In the genomic region with DNA sequence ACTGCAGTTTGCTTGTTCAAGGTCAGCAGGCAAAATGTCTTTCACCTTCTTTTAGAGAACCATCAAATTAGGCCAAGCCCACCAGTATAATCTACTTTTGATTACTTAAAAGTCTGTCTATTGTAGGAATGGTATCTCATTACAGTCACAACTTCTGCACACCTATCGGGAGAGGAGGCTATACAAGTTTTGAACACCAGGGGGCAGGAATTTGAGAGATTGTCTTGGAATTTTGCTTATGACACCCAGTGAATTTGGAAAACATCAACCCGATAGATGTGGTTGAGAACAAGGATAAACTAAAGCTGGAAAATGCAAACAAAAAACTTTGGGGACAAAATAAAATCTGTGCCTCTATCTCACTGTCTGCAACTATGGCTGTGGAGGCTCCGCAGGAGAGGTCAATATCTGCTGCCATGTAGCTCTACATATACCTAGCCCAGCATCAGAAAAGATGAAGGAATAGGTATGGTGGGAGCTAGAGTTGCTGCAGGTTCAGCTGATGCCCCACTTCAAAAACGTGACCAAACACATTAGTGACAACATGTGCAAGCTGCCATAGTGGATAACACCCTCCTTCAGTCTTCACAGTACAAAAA, we compare ENCODE assay signal across 10 cellular contexts.
DNase-seq lines count a peak whose midpoint lies in the region; ATAC-seq, FAIRE-seq and TF ChIP-seq lines count a peak whose summit lies in the region.
"Had no signal": no experiment of that assay in that cellular context is flagged by ENCODE, and none has a peak within 500 bp of the region (broad histone marks: within the 10 kb centered on the region; RNA-seq: fewer than 3 reads in every experiment).

No MANE protein-coding gene starts in this region.

- H3K79me2 ChIP-seq in astrocyte (ENCODE audit: insufficient read depth, low read length): no peaks in the 10 kb centered on the region
- H3K79me2 ChIP-seq: parathyroid adenoma had no signal

- in situ Hi-C loops in GM13976 (cut with MboI; ENCODE audit: low sequenced_read_pairs, unreplicated experiment): no loop called here

- intact Hi-C loops in right lobe of liver (cut with DNase I): no loop called here

- no peak for TF ChIP-seq EP300 in Ishikawa (IDR thresholded peaks at IDR 0.05; ENCODE audit: borderline replicate concordance)

- no peaks in the 10 kb centered on the region for H3K9me3 ChIP-seq in astrocyte (ENCODE audit: insufficient read depth, low read depth, low read length)
- no peaks in the 10 kb centered on the region for H3K9me3 ChIP-seq in right lobe of liver

- H3K9me3 Mint-ChIP-seq in astrocyte (ENCODE audit: unreplicated experiment): peaks cover 1% of the 10 kb centered on the region
- H3K9me3 Mint-ChIP-seq in activated CD4-positive, alpha-beta T cell treated with anti-CD3 and anti-CD28 coated beads, Interleukin-2, amount 10 ng/mL, durations not matched to agents 7 days and 5 days: peaks cover under 1% of the 10 kb centered on the region

- H3K4me2 ChIP-seq in astrocyte (ENCODE audit: low read length): no peak overlapping the region

- H3K4me1 Mint-ChIP-seq in astrocyte (ENCODE audit: low read depth, unreplicated experiment): no peaks in the 10 kb centered on the region
- H3K4me1 Mint-ChIP-seq in activated CD4-positive, alpha-beta T cell treated with anti-CD3 and anti-CD28 coated beads, Interleukin-2, amount 10 ng/mL, durations not matched to agents 7 days and 5 days: no peaks in the 10 kb centered on the region

- no peaks in the 10 kb centered on the region for H3K36me3 Mint-ChIP-seq in astrocyte (ENCODE audit: low read depth, unreplicated experiment)
- no peaks in the 10 kb centered on the region for H3K36me3 Mint-ChIP-seq in activated CD4-positive, alpha-beta T cell treated with anti-CD3 and anti-CD28 coated beads, Interleukin-2, amount 10 ng/mL, durations not matched to agents 7 days and 5 days (ENCODE audit: low read depth)
- H3K36me3 Mint-ChIP-seq: activated CD4-positive, alpha-beta memory T cell treated with anti-CD3 and anti-CD28 coated beads for 36 hours had no signal

- H3K36me3 ChIP-seq in astrocyte (ENCODE audit: insufficient read depth, low read length): no peaks in the 10 kb centered on the region
- H3K36me3 ChIP-seq in right lobe of liver: no peaks in the 10 kb centered on the region

- TF ChIP-seq RAD21 in Ishikawa (IDR thresholded peaks at IDR 0.05; ENCODE audit: low read depth): peak; percentile 52; the same call in 1 of the 2 replicates

- no peak overlapping the region for H3K4me3 Mint-ChIP-seq in astrocyte (ENCODE audit: unreplicated experiment)
- H3K4me3 Mint-ChIP-seq in activated CD4-positive, alpha-beta T cell treated with anti-CD3 and anti-CD28 coated beads, Interleukin-2, amount 10 ng/mL, durations not matched to agents 7 days and 5 days: no peak overlapping the region
- H3K4me3 Mint-ChIP-seq: activated CD4-positive, alpha-beta memory T cell treated with anti-CD3 and anti-CD28 coated beads for 36 hours had no signal

- H3K27me3 ChIP-seq in astrocyte (ENCODE audit: insufficient read depth, low read length) (no peaks in the 10 kb centered on the region), right lobe of liver (no peaks in the 10 kb centered on the region)

- no peaks in the 10 kb centered on the region for H3K27me3 Mint-ChIP-seq in astrocyte (ENCODE audit: low read depth, unreplicated experiment)
- no peaks in the 10 kb centered on the region for H3K27me3 Mint-ChIP-seq in activated CD4-positive, alpha-beta T cell treated with anti-CD3 and anti-CD28 coated beads, Interleukin-2, amount 10 ng/mL, durations not matched to agents 7 days and 5 days
- H3K27me3 Mint-ChIP-seq: activated CD4-positive, alpha-beta memory T cell treated with anti-CD3 and anti-CD28 coated beads for 36 hours had no signal

- H3K27ac Mint-ChIP-seq in astrocyte (ENCODE audit: unreplicated experiment): no peak overlapping the region
- H3K27ac Mint-ChIP-seq in activated CD4-positive, alpha-beta T cell treated with anti-CD3 and anti-CD28 coated beads, Interleukin-2, amount 10 ng/mL, durations not matched to agents 7 days and 5 days: no peak overlapping the region
- H3K27ac Mint-ChIP-seq: activated CD4-positive, alpha-beta memory T cell treated with anti-CD3 and anti-CD28 coated beads for 36 hours had no signal

- no peak overlapping the region for H2AFZ ChIP-seq in astrocyte (ENCODE audit: low read depth, low read length)
- H2AFZ ChIP-seq: parathyroid adenoma had no signal

- POLR2A ChIA-PET in activated CD4-positive, alpha-beta T cell treated with anti-CD3 and anti-CD28 coated beads, Interleukin-2, amount 10 ng/mL, durations not matched to agents 7 days and 5 days (lab: Charles Lee): no interaction called here

- 48% methylated on average over 4 of the region's 4 CpGs for WGBS in right lobe of liver (ENCODE audit: insufficient coverage, low coverage, low lambda C conversion rate, missing lambda C conversion rate)

- no peak for TF ChIP-seq POLR2A in right lobe of liver (IDR thresholded peaks at IDR 0.05)

- DNase-seq in ELF-1 (ENCODE audit: low read depth, low spot score): peak; percentile 7
- no peak for DNase-seq in astrocyte (ENCODE audit: low read depth)
- no peak for DNase-seq in right lobe of liver
- DNase-seq in activated CD4-positive, alpha-beta T cell treated with anti-CD3 and anti-CD28 coated beads, Interleukin-2, amount 10 ng/mL, durations not matched to agents 7 days and 5 days: no peak
- DNase-seq in activated CD8-positive, alpha-beta memory T cell treated with anti-CD3 and anti-CD28 coated beads, Interleukin-2, amount 50 U/mL, for 4 hours: no peak
- DNase-seq in GM13976 (ENCODE audit: low spot score): no peak
- DNase-seq: activated CD4-positive, alpha-beta memory T cell treated with anti-CD3 and anti-CD28 coated beads for 36 hours had no signal

- H3K4me1 ChIP-seq in astrocyte (ENCODE audit: insufficient read depth, low read length) (no peaks in the 10 kb centered on the region), right lobe of liver (no peaks in the 10 kb centered on the region)
- H3K4me1 ChIP-seq: parathyroid adenoma had no signal

- CTCF ChIA-PET in activated CD4-positive, alpha-beta T cell treated with anti-CD3 and anti-CD28 coated beads, Interleukin-2, amount 10 ng/mL, durations not matched to agents 7 days and 5 days (lab: Charles Lee): no interaction called here

- no peak for FAIRE-seq in astrocyte (lab: Jason Lieb, UNC)

- peak; percentile 42 for TF ChIP-seq CTCF in astrocyte (IDR thresholded peaks at IDR 0.05; ENCODE audit: insufficient read depth, low read depth, low read length)
- peak; percentile 33 to 60 (median 44) for TF ChIP-seq CTCF in right lobe of liver (IDR thresholded peaks at IDR 0.05)
- TF ChIP-seq CTCF in GM13976 (IDR thresholded peaks at IDR 0.05; ENCODE audit: borderline replicate concordance, control extremely low read depth, extremely low read depth, insufficient read depth, missing control alignments): no peak

- no peaks in the 10 kb centered on the region for H4K20me1 ChIP-seq in astrocyte (ENCODE audit: insufficient read depth, low read length)

- H3K27ac ChIP-seq in astrocyte (ENCODE audit: low read depth, low read length) (no peak overlapping the region), right lobe of liver (no peak overlapping the region)
- H3K27ac ChIP-seq: parathyroid adenoma had no signal

- H3K4me3 ChIP-seq in astrocyte (ENCODE audit: insufficient read depth, low read depth, low read length) (no peak overlapping the region), right lobe of liver (no peak overlapping the region)

- no peak overlapping the region for H3K9ac ChIP-seq in astrocyte (ENCODE audit: low read length)
- H3K9ac ChIP-seq: parathyroid adenoma had no signal

- ATAC-seq in right lobe of liver: peak in 3 of 4 donors; percentile 44 to 65 (median 65)
- no peak for ATAC-seq in HG02623 (IDR thresholded peaks at IDR 0.05; ENCODE audit: unreplicated experiment)

TF ChIP-seq in Ishikawa, 13 proteins besides CTCF, POLR2A, EP300 and RAD21:
- TF ChIP-seq TEAD4 (IDR thresholded peaks at IDR 0.05) (peak; percentile 24; the same call in 1 of the 2 replicates), MAX (IDR thresholded peaks at IDR 0.05) (no peak)
